8 cellular contexts compared by ENCODE assay signal in genomic region chr1:161399257-161399998, GRCh38. TPM values are rescaled to one million over a fixed set of nuclear protein-coding genes. Genes with fewer than 3 reads are reported as not detected.
DNase-seq lines count a peak whose midpoint lies in the region; ATAC-seq and TF ChIP-seq lines count a peak whose summit lies in the region.

No MANE protein-coding gene starts in this region.

- H3K4me1 ChIP-seq in Karpas-422 (ENCODE audit: low read length) (peaks cover 12% of the 10 kb centered on the region), fibroblast of lung (ENCODE audit: control insufficient read depth, extremely low read depth, insufficient read depth, low read length) (peaks cover 2% of the 10 kb centered on the region)
- H3K4me1 ChIP-seq in naive thymus-derived CD4-positive, alpha-beta T cell (ENCODE audit: control insufficient read depth in 2 of 2, insufficient read depth in 2 of 2, low read length in 2 of 2) = peaks cover 11 to 13% of the 10 kb centered on the region in 2 donors

- DNase-seq in Daoy (ENCODE audit: low read depth) (peak; percentile 90), Karpas-422 (peak; percentile 96), RKO (ENCODE audit: low spot score) (peak; percentile 95), fibroblast of lung (ENCODE audit: low read depth in 2 of 2) (peak; percentile 91 to 94)
- peak; percentile 86 to 92 for DNase-seq in activated T-helper 1 cell treated with anti-CD3 and anti-CD28 coated beads, Interleukin-2, amount 50 U/mL, for 16 hours (ENCODE audit: low read depth in 1 of 2, low spot score in 1 of 2)
- peak; percentile 87 to 97 (median 93) for DNase-seq in naive thymus-derived CD4-positive, alpha-beta T cell

- POLR2A ChIA-PET in naive thymus-derived CD4-positive, alpha-beta T cell (lab: Charles Lee) = interaction anchor here (0.6 to 3.1 kb wide), 5 partner anchors 9 to 188 kb away, joined by 3 to 18 read pairs (median 4); no protein-coding TSS in a partner anchor

- H3K4me3 ChIP-seq in Karpas-422 (ENCODE audit: low read length) (peak overlapping the region; percentile 72), fibroblast of lung (replicated peaks in 1 of 4; ENCODE audit: control extremely low read depth in 1 of 4, insufficient read depth in 1 of 4, low read depth in 3 of 4, low read length in 4 of 4) (peak overlapping the region; percentile 61 to 82 (median 82))
- peak overlapping the region; percentile 91 for H3K4me3 ChIP-seq in naive thymus-derived CD4-positive, alpha-beta T cell (ENCODE audit: low read length)

- H3K27ac Mint-ChIP-seq in naive thymus-derived CD4-positive, alpha-beta T cell = peak overlapping the region; percentile 99 to 100 (median 99)
- H3K27ac Mint-ChIP-seq in stimulated activated memory B cell treated with anti-CD40 and anti-IgM and Interleukin-4, amounts not matched to agents 10 μg/mL and 1 μg/mL and 100 μg/mL, for 72 hours = peak overlapping the region; percentile 97

- peaks cover 23 to 42% (median 31%) of the 10 kb centered on the region in 7 donors for H3K4me1 Mint-ChIP-seq in naive thymus-derived CD4-positive, alpha-beta T cell
- peaks cover 44% of the 10 kb centered on the region for H3K4me1 Mint-ChIP-seq in stimulated activated memory B cell treated with anti-CD40 and anti-IgM and Interleukin-4, amounts not matched to agents 10 μg/mL and 1 μg/mL and 100 μg/mL, for 72 hours

- peaks cover 5 to 22% (median 13%) of the 10 kb centered on the region in 5 donors for H3K36me3 Mint-ChIP-seq in naive thymus-derived CD4-positive, alpha-beta T cell
- no peaks in the 10 kb centered on the region for H3K36me3 Mint-ChIP-seq in stimulated activated memory B cell treated with anti-CD40 and anti-IgM and Interleukin-4, amounts not matched to agents 10 μg/mL and 1 μg/mL and 100 μg/mL, for 72 hours

- H3K27me3 ChIP-seq in Karpas-422 (ENCODE audit: low read length) (no peaks in the 10 kb centered on the region), fibroblast of lung (ENCODE audit: control insufficient read depth, insufficient read depth, low read length) (no peaks in the 10 kb centered on the region)
- H3K27me3 ChIP-seq in naive thymus-derived CD4-positive, alpha-beta T cell (ENCODE audit: control insufficient read depth in 2 of 2, insufficient read depth in 2 of 2, low read length in 2 of 2) = no peaks in the 10 kb centered on the region

- peaks cover 5 to 17% (median 11%) of the 10 kb centered on the region in 5 donors for H3K27me3 Mint-ChIP-seq in naive thymus-derived CD4-positive, alpha-beta T cell
- H3K27me3 Mint-ChIP-seq in stimulated activated memory B cell treated with anti-CD40 and anti-IgM and Interleukin-4, amounts not matched to agents 10 μg/mL and 1 μg/mL and 100 μg/mL, for 72 hours = no peaks in the 10 kb centered on the region

- H3K9me3 Mint-ChIP-seq in naive thymus-derived CD4-positive, alpha-beta T cell = peaks cover 0 to 15% (median 5%) of the 10 kb centered on the region in 11 donors
- H3K9me3 Mint-ChIP-seq in stimulated activated memory B cell treated with anti-CD40 and anti-IgM and Interleukin-4, amounts not matched to agents 10 μg/mL and 1 μg/mL and 100 μg/mL, for 72 hours = no peaks in the 10 kb centered on the region

- peak overlapping the region; percentile 86 for H2AFZ ChIP-seq in Karpas-422 (ENCODE audit: low read length)
- peak overlapping the region; percentile 95 for H2AFZ ChIP-seq in fibroblast of lung (ENCODE audit: low read length)

- no peaks in the 10 kb centered on the region for H3K9me2 ChIP-seq in Karpas-422 (replicated peaks; ENCODE audit: insufficient read depth, low read length)

- peak; percentile 32 to 42 for TF ChIP-seq CTCF in fibroblast of lung (conservative IDR thresholded peaks at IDR 0.05 in 1 of 2, IDR thresholded peaks at IDR 0.05 in 1 of 2; ENCODE audit: low read depth in 1 of 2, low read length in 2 of 2)

- H3K27ac ChIP-seq in Karpas-422 (ENCODE audit: low read length) = peak overlapping the region; percentile 87
- H3K27ac ChIP-seq in fibroblast of lung (ENCODE audit: insufficient read depth, low read length) = peak overlapping the region; percentile 99
- peak overlapping the region; percentile 92 for H3K27ac ChIP-seq in naive thymus-derived CD4-positive, alpha-beta T cell (ENCODE audit: low read depth, low read length)

- H3K79me2 ChIP-seq in Karpas-422 (ENCODE audit: low read length) = no peaks in the 10 kb centered on the region
- no peaks in the 10 kb centered on the region for H3K79me2 ChIP-seq in fibroblast of lung (ENCODE audit: control insufficient read depth, insufficient read depth, low read length)

- peak; percentile 70 for ATAC-seq in GM21825 (IDR thresholded peaks at IDR 0.05; ENCODE audit: unreplicated experiment)
- ATAC-seq in naive thymus-derived CD4-positive, alpha-beta T cell = peak; percentile 87
- ATAC-seq in stimulated activated memory B cell treated with anti-CD40 and anti-IgM and Interleukin-4, amounts not matched to agents 10 μg/mL and 1 μg/mL and 100 μg/mL, for 72 hours = peak; percentile 93

- H3K4me2 ChIP-seq in Karpas-422 (ENCODE audit: low read depth, low read length, poor library complexity, severe bottlenecking) (peak overlapping the region; percentile 72), fibroblast of lung (ENCODE audit: extremely low read depth, insufficient read depth, low read length) (peak overlapping the region; percentile 89)

- H3K9ac ChIP-seq in Karpas-422 (ENCODE audit: low read length) (peak overlapping the region; percentile 78), fibroblast of lung (ENCODE audit: insufficient read depth, low read length) (peak overlapping the region; percentile 95)

- no peaks in the 10 kb centered on the region for H4K20me1 ChIP-seq in Karpas-422 (ENCODE audit: insufficient read depth, low read depth, low read length)
- H4K20me1 ChIP-seq in fibroblast of lung (ENCODE audit: control insufficient read depth, extremely low read depth, insufficient read depth, low read length) = no peaks in the 10 kb centered on the region

- CTCF ChIA-PET in naive thymus-derived CD4-positive, alpha-beta T cell (lab: Charles Lee) = interaction anchor here (1.4 kb wide), 1 partner anchor 17 kb away, joined by 6 read pairs; no protein-coding TSS in a partner anchor

- H3K36me3 ChIP-seq in Karpas-422 (ENCODE audit: insufficient read depth, low read length) (no peaks in the 10 kb centered on the region), fibroblast of lung (ENCODE audit: control insufficient read depth, insufficient read depth, low read length) (no peaks in the 10 kb centered on the region)
- peaks cover 0 to 6% (median 0%) of the 10 kb centered on the region in 3 experiments for H3K36me3 ChIP-seq in naive thymus-derived CD4-positive, alpha-beta T cell (ENCODE audit: control insufficient read depth in 2 of 3, insufficient read depth in 3 of 3, low read length in 3 of 3)

- H3K9me3 ChIP-seq in Karpas-422 (ENCODE audit: low read length) (no peaks in the 10 kb centered on the region), fibroblast of lung (ENCODE audit: control insufficient read depth, insufficient read depth, low read depth, low read length) (no peaks in the 10 kb centered on the region)
- no peaks in the 10 kb centered on the region for H3K9me3 ChIP-seq in naive thymus-derived CD4-positive, alpha-beta T cell (ENCODE audit: control insufficient read depth in 2 of 3, low read length in 3 of 3)

- intact Hi-C loops in naive thymus-derived CD4-positive, alpha-beta T cell (cut with micrococcal nuclease) = loop anchor here (1.0 to 10.0 kb wide), 6 partner anchors 9 to 1475 kb away; partner anchors contain the start of gene TAGLN2 (in 1 of the 2)

- H3K4me3 Mint-ChIP-seq in naive thymus-derived CD4-positive, alpha-beta T cell = peak overlapping the region; percentile 93 to 99 (median 96)
- H3K4me3 Mint-ChIP-seq in stimulated activated memory B cell treated with anti-CD40 and anti-IgM and Interleukin-4, amounts not matched to agents 10 μg/mL and 1 μg/mL and 100 μg/mL, for 72 hours = peak overlapping the region; percentile 97

RNA-seq across cellular contexts. Expression of gene CFAP126, which starts 31.8 kb away (rescaled TPM):
- total RNA-seq in Daoy (2014; rRNA removed; shearing (Covaris generic)) = not detected in 2 replicates
- not detected in 2 replicates for total RNA-seq in Karpas-422 (2014; rRNA removed; shearing (Covaris generic); ENCODE audit: low replicate concordance)
- total RNA-seq in fibroblast of lung = not detected in 2 replicates
- polyA plus RNA-seq in fibroblast of lung = not detected in 2 replicates
- polyA plus RNA-seq in fibroblast of lung (2012) = not detected in 2 replicates
- polyA minus RNA-seq in fibroblast of lung (ENCODE audit: low replicate concordance) = not detected in 2 replicates
- total RNA-seq in naive thymus-derived CD4-positive, alpha-beta T cell = not detected
- not detected for polyA plus RNA-seq in naive thymus-derived CD4-positive, alpha-beta T cell

Comparison
In these comparisons a context has a peak if more than half of its experiments do, and no peak if none do; other contexts are left out.
1. Peak in every context shown above with its lines: DNase-seq, ATAC-seq, H3K4me3 ChIP-seq and H3K27ac ChIP-seq.